Comparison of ENCODE assay signal across 8 cellular contexts in the genomic region with DNA sequence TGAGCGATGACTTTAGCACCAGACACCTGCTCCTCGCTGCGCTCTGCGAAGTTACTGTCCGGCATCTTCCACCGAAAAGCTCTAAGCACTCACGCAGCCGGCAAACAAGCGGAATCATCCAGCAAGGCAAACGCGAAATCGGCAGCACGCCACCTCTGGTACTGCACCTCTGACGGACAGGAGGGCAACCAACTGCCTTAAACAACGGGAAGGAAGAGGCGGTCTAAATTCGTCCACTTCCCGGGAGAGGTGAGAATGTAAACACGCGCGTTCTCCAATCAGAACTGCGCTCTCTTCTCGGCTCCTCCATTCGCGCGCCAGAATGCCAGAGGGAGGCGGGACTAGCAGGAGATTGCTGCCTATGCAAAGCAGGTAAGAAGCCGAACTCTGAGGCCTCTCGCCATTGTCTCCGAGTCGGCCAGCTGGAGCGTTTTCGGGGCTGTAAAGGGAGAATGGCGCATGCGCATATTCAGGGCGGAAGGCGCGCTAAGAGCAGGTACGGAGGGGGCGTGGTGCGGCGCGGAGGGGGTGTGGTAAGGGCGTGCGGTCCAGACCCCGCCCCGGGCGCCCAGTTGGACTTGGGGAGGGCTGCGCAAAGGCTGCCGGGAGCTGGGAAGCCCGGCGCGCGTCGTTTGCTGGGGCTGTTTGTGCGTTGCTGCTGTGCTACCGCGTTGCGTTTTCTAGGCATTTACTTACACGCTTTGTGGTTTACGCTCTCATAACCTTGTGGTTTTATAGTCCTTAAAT. TPM values are rescaled to one million over a fixed set of nuclear protein-coding genes. Genes with fewer than 3 reads are reported as not detected.
DNase-seq lines count a peak whose midpoint lies in the region; ATAC-seq and TF ChIP-seq lines count a peak whose summit lies in the region.

A gene with protein sequence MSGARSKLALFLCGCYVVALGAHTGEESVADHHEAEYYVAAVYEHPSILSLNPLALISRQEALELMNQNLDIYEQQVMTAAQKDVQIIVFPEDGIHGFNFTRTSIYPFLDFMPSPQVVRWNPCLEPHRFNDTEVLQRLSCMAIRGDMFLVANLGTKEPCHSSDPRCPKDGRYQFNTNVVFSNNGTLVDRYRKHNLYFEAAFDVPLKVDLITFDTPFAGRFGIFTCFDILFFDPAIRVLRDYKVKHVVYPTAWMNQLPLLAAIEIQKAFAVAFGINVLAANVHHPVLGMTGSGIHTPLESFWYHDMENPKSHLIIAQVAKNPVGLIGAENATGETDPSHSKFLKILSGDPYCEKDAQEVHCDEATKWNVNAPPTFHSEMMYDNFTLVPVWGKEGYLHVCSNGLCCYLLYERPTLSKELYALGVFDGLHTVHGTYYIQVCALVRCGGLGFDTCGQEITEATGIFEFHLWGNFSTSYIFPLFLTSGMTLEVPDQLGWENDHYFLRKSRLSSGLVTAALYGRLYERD (plus strand): TSS at position 347 of the 747 bp plus-strand sequence. CDS start 33,695 bp downstream, outside the sequence.
A gene (minus strand): TSS at position 171 of the 747 bp plus-strand sequence. CDS start 106 bp downstream, at position 65.

- dilution Hi-C loops in mammary epithelial cell (cut with HindIII; ENCODE audit: low sequenced_read_pairs) = no loop called here

- TF ChIP-seq POLR2A in GM18526 (IDR thresholded peaks at IDR 0.05; ENCODE audit: extremely low read depth, insufficient read length) = peak; percentile 97

- peak; percentile 96 for ATAC-seq in HG03060 (IDR thresholded peaks at IDR 0.05; ENCODE audit: low read depth, unreplicated experiment)
- peak; percentile 91 to 93 (median 91) for ATAC-seq in T-cell (replicated peaks in 1 of 4)

- H3K4me2 ChIP-seq in mammary epithelial cell (ENCODE audit: insufficient read depth, low read depth, low read length) = peak within 1 kb of the TSS; percentile 87

- H3K4me3 ChIP-seq in mammary epithelial cell (replicated peaks in 1 of 3; ENCODE audit: insufficient read depth in 1 of 3, low read depth in 2 of 3, low read length in 3 of 3) = peak within 1 kb of the TSS; percentile 62 to 94 (median 74)

- H3K9me3 Mint-ChIP-seq in T-cell = no peaks in the 10 kb centered on the region

- DNase-seq in T-cell = peak; percentile 93 to 100 (median 99)
- DNase-seq in mammary epithelial cell = peak; percentile 99
- peak; percentile 99 for DNase-seq in inferior parietal cortex (ENCODE audit: extremely low spot score)
- peak; percentile 96 to 98 (median 98) for DNase-seq in stimulated activated CD4-positive, alpha-beta T cell treated with anti-CD3 and anti-CD28 coated beads, Interleukin-12 subunit alpha, Interleukin-12 subunit beta, amount 100 ng/mL, for 48 hours (ENCODE audit: low read depth in 2 of 3, low spot score in 1 of 3)
- no peak for DNase-seq in NCI-H2227 treated with DMSO at 0.1 percent for 48 hours (lab: John Stamatoyannopoulos, UW)
- DNase-seq in NCI-H146 (lab: John Stamatoyannopoulos, UW) = no peak

- no peaks in the 10 kb centered on the region for H3K27me3 ChIP-seq in mammary epithelial cell (ENCODE audit: insufficient read depth, low read length)

- H3K4me3 Mint-ChIP-seq in T-cell = peak within 1 kb of the TSS; percentile 98 to 100 (median 99)

- peaks cover 9% of the 10 kb centered on the region for H3K4me1 ChIP-seq in mammary epithelial cell (ENCODE audit: insufficient read depth, low read length)

- H3K27me3 Mint-ChIP-seq in T-cell = no peaks in the 10 kb centered on the region

- H3K36me3 Mint-ChIP-seq in T-cell = peaks cover 43% of the 10 kb centered on the region

- H3K27ac Mint-ChIP-seq in T-cell = peak within 1 kb of the TSS; percentile 99

- H3K9ac ChIP-seq in mammary epithelial cell (ENCODE audit: insufficient read depth, low read length) = peak within 1 kb of the TSS; percentile 82

- TF ChIP-seq CTCF in mammary epithelial cell (conservative IDR thresholded peaks at IDR 0.05 in 1 of 2, IDR thresholded peaks at IDR 0.05 in 1 of 2; ENCODE audit: extremely low read depth in 1 of 2, insufficient read depth in 1 of 2, low read depth in 1 of 2, low read length in 2 of 2) = peak in 1 of 2 donors; percentile 38

- POLR2A ChIA-PET in T-cell (lab: Charles Lee) = interaction anchor here in 1 of 2 donors (0.5 kb wide), 1 partner anchor 887 kb away, joined by 5 read pairs; no protein-coding TSS in a partner anchor

- peaks cover 19% of the 10 kb centered on the region for H3K79me2 ChIP-seq in mammary epithelial cell (ENCODE audit: insufficient read depth, low read length)

- no peaks in the 10 kb centered on the region for H4K20me1 ChIP-seq in mammary epithelial cell (ENCODE audit: insufficient read depth, low read length)

- in situ Hi-C loops in mammary epithelial cell (cut with MboI; ENCODE audit: low sequenced_read_pairs in 2 of 2) = loop anchor here in 1 of 2 donors (25.0 kb wide), 1 partner anchor 636 kb away; no protein-coding TSS in a partner anchor

- no TSS peak for BruUV-seq in mammary epithelial cell (replicated peaks; lab: Mats Ljungman, UMichigan)

- peak within 1 kb of the TSS; percentile 79 for H3K27ac ChIP-seq in mammary epithelial cell (ENCODE audit: insufficient read depth, low read depth, low read length)

- H2AFZ ChIP-seq in mammary epithelial cell (ENCODE audit: low read depth, low read length) = peak within 1 kb of the TSS; percentile 97

- H3K36me3 ChIP-seq in mammary epithelial cell (ENCODE audit: insufficient read depth, low read length) = no peaks in the 10 kb centered on the region

- H3K9me3 ChIP-seq in mammary epithelial cell (replicated peaks; ENCODE audit: insufficient read depth, low read length) = no peaks in the 10 kb centered on the region

- intact Hi-C loops in mammary epithelial cell (cut with micrococcal nuclease) = no loop called here

- WGBS in mammary epithelial cell (ENCODE audit: low coverage, missing lambda C conversion rate) = 3% methylated on average over 53 of the region's 61 CpGs

- CTCF ChIA-PET in T-cell (lab: Charles Lee) = interaction anchor here (0.6 to 1.1 kb wide), 3 partner anchors 221 to 334 kb away, joined by 3 read pairs; no protein-coding TSS in a partner anchor
- CTCF ChIA-PET in mammary epithelial cell (lab: Charles Lee; ENCODE audit: low non-redundant PET) = interaction anchor here (0.5 to 0.6 kb wide), 2 partner anchors 42 to 640 kb away, joined by 3 read pairs; no protein-coding TSS in a partner anchor

- peaks cover 50 to 62% (median 57%) of the 10 kb centered on the region in 3 donors for H3K4me1 Mint-ChIP-seq in T-cell

RNA-seq across cellular contexts. Expression of the first gene that starts in this region (rescaled TPM):
- total RNA-seq in T-cell (10 to 100 TPM; 14.5 to 19.0 (median 17.6) TPM), mammary epithelial cell (10 to 100 TPM in 1 of 2 donors, 1 to 10 TPM in 1; 8.0 to 21.7 TPM)
- 17.2 TPM for polyA plus RNA-seq in mammary epithelial cell
- polyA minus RNA-seq in mammary epithelial cell = 15.1 TPM

RNA-seq across cellular contexts. Expression of the second gene that starts in this region (rescaled TPM):
- total RNA-seq in T-cell = 10 to 100 TPM; 27.7 to 38.0 (median 34.2) TPM
- 10 to 100 TPM; 17.4 to 22.5 TPM for total RNA-seq in mammary epithelial cell
- 23.5 TPM for polyA plus RNA-seq in mammary epithelial cell
- 29.6 TPM for polyA minus RNA-seq in mammary epithelial cell

Comparison
In these comparisons a context has a peak if more than half of its experiments do, and no peak if none do; other contexts are left out.
1. DNase-seq: peak in T-cell (34 of 34), mammary epithelial cell (single experiment), inferior parietal cortex (single experiment) and stimulated activated CD4-positive, alpha-beta T cell treated with anti-CD3 and anti-CD28 coated beads, Interleukin-12 subunit alpha, Interleukin-12 subunit beta, amount 100 ng/mL, for 48 hours (3 of 3); none in NCI-H2227 treated with DMSO at 0.1 percent for 48 hours (single experiment) and NCI-H146 (single experiment).